ENCODE assay signal across 28 cellular contexts in genomic region chr4:3746701-3747581, GRCh38. TPM values are rescaled to one million over a fixed set of nuclear protein-coding genes. Genes with fewer than 3 reads are reported as not detected.
DNase-seq lines count a peak whose midpoint lies in the region; ATAC-seq, FAIRE-seq and TF ChIP-seq lines count a peak whose summit lies in the region.
"Had no signal": no experiment of that assay in that cellular context is flagged by ENCODE, and none has a peak within 500 bp of the region (broad histone marks: within the 10 kb centered on the region; RNA-seq: fewer than 3 reads in every experiment).

No MANE protein-coding gene starts in this region.

- peaks cover 17% of the 10 kb centered on the region for H3K27me3 Mint-ChIP-seq in endodermal cell (ENCODE audit: insufficient read depth)

- H3K9me3 Mint-ChIP-seq in endodermal cell: peaks cover 12% of the 10 kb centered on the region

- no peak for FAIRE-seq in K562 (lab: Jason Lieb, UNC)
- no peak for FAIRE-seq in urothelium cell line (lab: Jason Lieb, UNC)
- FAIRE-seq: bronchial epithelial cell had no signal

- H3K9ac ChIP-seq in K562 (ENCODE audit: insufficient read depth in 1 of 2, low read depth in 2 of 2, low read length in 2 of 2): no peak overlapping the region
- no peak overlapping the region for H3K9ac ChIP-seq in neural cell (ENCODE audit: low read length)
- no peak overlapping the region for H3K9ac ChIP-seq in endodermal cell (ENCODE audit: extremely low read depth, low read length, poor library complexity, severe bottlenecking)
- H3K9ac ChIP-seq: KMS-11 had no signal

- TF ChIP-seq CTCF in K562 (IDR thresholded peaks at IDR 0.05 in 2 of 3, conservative IDR thresholded peaks at IDR 0.05 in 1 of 3; ENCODE audit: insufficient read depth in 2 of 3, low read depth in 1 of 3, low read length in 3 of 3): no peak
- no peak for TF ChIP-seq CTCF in neural cell (IDR thresholded peaks at IDR 0.05; ENCODE audit: poor library complexity, severe bottlenecking)
- TF ChIP-seq CTCF in endodermal cell (conservative IDR thresholded peaks at IDR 0.05): no peak

- no peak for TF ChIP-seq RAD21 in K562 (CRISPR knock-in tag; conservative IDR thresholded peaks at IDR 0.05 in 1 of 2, IDR thresholded peaks at IDR 0.05 in 1 of 2)
- TF ChIP-seq RAD21 in neural cell (conservative IDR thresholded peaks at IDR 0.05): no peak

- H3K9me1 ChIP-seq in K562 (ENCODE audit: control insufficient read depth, insufficient read depth, low read length): no peaks in the 10 kb centered on the region

- TF ChIP-seq POLR2A in K562 (conservative IDR thresholded peaks at IDR 0.05): no peak

- intact Hi-C loops in K562 (cut with micrococcal nuclease): loop anchor here (5.0 kb wide), 1 partner anchor 130 kb away; no protein-coding TSS in a partner anchor

- H3K4me3 ChIP-seq in K562 (no peak overlapping the region), neural cell (ENCODE audit: low read length) (no peak overlapping the region), endodermal cell (ENCODE audit: low read length) (no peak overlapping the region)
- H3K4me3 ChIP-seq: gastroesophageal sphincter, left lung, psoas muscle, upper lobe of right lung had no signal

- 20% methylated on average over 15 of the region's 23 CpGs for WGBS in K562 (ENCODE audit: insufficient coverage, low coverage, missing lambda C conversion rate)
- 82 to 86% methylated on average over 6 to 18 of the region's 23 CpGs for WGBS in endodermal cell (ENCODE audit: insufficient coverage in 1 of 2, insufficient read length in 1 of 2), 2 experiments

- no peaks in the 10 kb centered on the region for H3K9me2 ChIP-seq in neural cell (ENCODE audit: insufficient read depth, low read length)

- in situ Hi-C loops in G401 (cut with HindIII; ENCODE audit: low sequenced_read_pairs): no loop called here
- in situ Hi-C loops in K562 (cut with MboI): no loop called here

- H3K79me2 ChIP-seq in K562 (ENCODE audit: control insufficient read depth, insufficient read depth, low read length) (no peaks in the 10 kb centered on the region), neural cell (replicated peaks; ENCODE audit: insufficient read depth, low read length) (no peaks in the 10 kb centered on the region)

- no peaks in the 10 kb centered on the region for H3F3A ChIP-seq in neural cell (ENCODE audit: insufficient read depth, low read length, poor library complexity, severe bottlenecking)

- BruUV-seq in K562 (replicated peaks; lab: Mats Ljungman, UMichigan): no TSS peak

- H3K27me3 ChIP-seq in K562 (ENCODE audit: control insufficient read depth in 2 of 2, insufficient read depth in 2 of 2, low read length in 2 of 2) (peaks cover 13 to 63% of the 10 kb centered on the region in 2 experiments), neural cell (ENCODE audit: insufficient read depth, low read depth, low read length) (peaks cover 4% of the 10 kb centered on the region), endodermal cell (ENCODE audit: control insufficient read depth, insufficient read depth, low read length, poor library complexity, severe bottlenecking) (peaks cover 3% of the 10 kb centered on the region)

- H3K9me3 ChIP-seq in K562 (replicated peaks; ENCODE audit: control insufficient read depth, insufficient read depth, low read depth, low read length) (peaks cover 2% of the 10 kb centered on the region; the same call in 1 of the 2 replicates), neural cell (ENCODE audit: low read length) (peaks cover 8% of the 10 kb centered on the region), endodermal cell (ENCODE audit: control insufficient read depth, low read length) (peaks cover 9% of the 10 kb centered on the region)
- H3K9me3 ChIP-seq: psoas muscle, upper lobe of right lung had no signal

- POLR2A ChIA-PET in K562 (lab: Yijun Ruan, JAX): interaction anchor here (1.0 kb wide), 1 partner anchor 40 kb away, joined by 3 read pairs; no protein-coding TSS in a partner anchor

- no peak overlapping the region for H3K27ac Mint-ChIP-seq in endodermal cell
- H3K27ac Mint-ChIP-seq: activated CD4-positive, alpha-beta T cell treated with anti-CD3 and anti-CD28 coated beads, Interleukin-2, amount 10 ng/mL, durations not matched to agents 24 days and 14 days; activated naive CD4-positive, alpha-beta T cell treated with anti-CD3 and anti-CD28 coated beads, Interleukin-2, amount 50 U/mL, for 24 hours; GM23338; T-cell; WTC11 had no signal

- H4K20me1 ChIP-seq in K562 (replicated peaks; ENCODE audit: control insufficient read depth, insufficient read depth, low read length): 0 out of 2 replicates have a peak, but pooled peaks cover 5% of the 10 kb centered on the region
- no peaks in the 10 kb centered on the region for H4K20me1 ChIP-seq in neural cell (ENCODE audit: insufficient read depth)

- no peaks in the 10 kb centered on the region for H3K36me3 ChIP-seq in K562 (ENCODE audit: control insufficient read depth, insufficient read depth, low read length)
- no peaks in the 10 kb centered on the region for H3K36me3 ChIP-seq in neural cell (ENCODE audit: insufficient read depth, low read length)
- no peaks in the 10 kb centered on the region for H3K36me3 ChIP-seq in endodermal cell (ENCODE audit: control insufficient read depth, insufficient read depth, low read length)
- H3K36me3 ChIP-seq: gastroesophageal sphincter, left lung, upper lobe of right lung had no signal

- ATAC-seq in K562: no peak
- ATAC-seq in GM19324 (IDR thresholded peaks at IDR 0.05; ENCODE audit: low FRiP score, unreplicated experiment): no peak
- no peak for ATAC-seq in HG03521 (IDR thresholded peaks at IDR 0.05; ENCODE audit: unreplicated experiment)
- ATAC-seq: gastroesophageal sphincter, left lung, psoas muscle, T-cell, upper lobe of right lung had no signal

- no peak overlapping the region for H3K4me2 ChIP-seq in K562 (ENCODE audit: insufficient read depth, low read length)
- H3K4me2 ChIP-seq in neural cell (ENCODE audit: low read length): no peak overlapping the region
- H3K4me2 ChIP-seq: KMS-11 had no signal

- no peak overlapping the region for H3K4me3 Mint-ChIP-seq in endodermal cell
- H3K4me3 Mint-ChIP-seq: activated CD4-positive, alpha-beta T cell treated with anti-CD3 and anti-CD28 coated beads, Interleukin-2, amount 10 ng/mL, durations not matched to agents 24 days and 14 days; activated naive CD4-positive, alpha-beta T cell treated with anti-CD3 and anti-CD28 coated beads, Interleukin-2, amount 50 U/mL, for 24 hours; GM23338; T-cell; WTC11 had no signal

- H3K27ac ChIP-seq in K562 (ENCODE audit: extremely low read depth, low read depth, low read length) (no peak overlapping the region), neural cell (ENCODE audit: low read length) (no peak overlapping the region), endodermal cell (ENCODE audit: low read depth, low read length) (no peak overlapping the region)
- H3K27ac ChIP-seq: gastroesophageal sphincter, KMS-11, left lung, psoas muscle, upper lobe of right lung had no signal

- TF ChIP-seq EP300 in K562 (IDR thresholded peaks at IDR 0.05; ENCODE audit: low read length): no peak
- TF ChIP-seq EP300 in neural cell (conservative IDR thresholded peaks at IDR 0.05; ENCODE audit: poor library complexity, severe bottlenecking): peak; percentile 92

- H3K36me3 Mint-ChIP-seq in endodermal cell (ENCODE audit: low read depth): no peaks in the 10 kb centered on the region
- H3K36me3 Mint-ChIP-seq: T-cell had no signal

- H3K4me1 Mint-ChIP-seq in endodermal cell: peaks cover 22% of the 10 kb centered on the region
- H3K4me1 Mint-ChIP-seq: activated CD4-positive, alpha-beta T cell treated with anti-CD3 and anti-CD28 coated beads, Interleukin-2, amount 10 ng/mL, durations not matched to agents 24 days and 14 days; activated naive CD4-positive, alpha-beta T cell treated with anti-CD3 and anti-CD28 coated beads, Interleukin-2, amount 50 U/mL, for 24 hours; T-cell had no signal

- CTCF ChIA-PET in K562 (lab: Yijun Ruan, JAX; ENCODE audit: low intra/inter-chr PET ratio): no interaction called here

- H3K4me1 ChIP-seq in K562 (replicated peaks in 1 of 2; ENCODE audit: control insufficient read depth in 2 of 2, insufficient read depth in 2 of 2, low read length in 2 of 2) (no peaks in the 10 kb centered on the region), endodermal cell (ENCODE audit: control insufficient read depth, insufficient read depth, low read length) (peaks cover 14% of the 10 kb centered on the region)
- H3K4me1 ChIP-seq: left lung, psoas muscle, upper lobe of right lung had no signal

- H2AFZ ChIP-seq in K562 (ENCODE audit: low read depth, low read length) (no peak overlapping the region), neural cell (ENCODE audit: low read depth, low read length) (no peak overlapping the region)
- H2AFZ ChIP-seq: GM23338 had no signal

- peak; percentile 77 for DNase-seq in G401 (ENCODE audit: low spot score)
- DNase-seq in HK-2 (ENCODE audit: unreplicated experiment): peak; percentile 14
- no peak for DNase-seq in K562 (ENCODE audit: extremely low read depth in 1 of 4, low spot score in 3 of 4)
- no peak for DNase-seq in urothelium cell line (ENCODE audit: low spot score)
- no peak for DNase-seq in endodermal cell
- DNase-seq: activated CD4-positive, alpha-beta T cell treated with anti-CD3 and anti-CD28 coated beads, Interleukin-2, amount 10 ng/mL, durations not matched to agents 24 days and 14 days; amygdala; COR-L47; DMS79; GF-D8; hippocampal formation; left lung; NCI-H2081; NCI-H524 treated with DMSO at 0.1 percent for 48 hours; nucleus accumbens; stimulated activated CD4-positive, alpha-beta T cell treated with anti-CD3 and anti-CD28 coated beads, Interleukin-4, amount 100 ng/mL, for 24 hours; upper lobe of right lung had no signal

RNA-seq across cellular contexts. Expression of gene ADRA2C, which starts 19.2 kb away (rescaled TPM):
- total RNA-seq in G401 (2014; rRNA removed; shearing (Covaris generic)): 7.9 and 11.7 TPM in 2 replicates
- total RNA-seq in K562 (2011; cell fraction: chromatin; rRNA removed; ENCODE audit: low replicate concordance): 0.32 and 1.0 TPM in 2 replicates
- total RNA-seq in K562 (2011; cell fraction: nucleolus; rRNA removed): 1.2 and 1.7 TPM in 2 replicates
- 0.88 TPM in 1 of 2 replicates, not detected in the other for total RNA-seq in K562 (2011; cell fraction: nucleoplasm; rRNA removed)
- total RNA-seq in K562 (2014; rRNA removed) (0.14 and 0.61 TPM in 2 replicates), K562 (2014; rRNA removed; fragmentation: Illumina TruSeq; extraction: Trizol) (0.11 and 0.13 TPM in 2 replicates), K562 (2015; rRNA removed; fragmentation: Illumina TruSeq; extraction: Trizol) (0.11 and 0.14 TPM in 2 replicates), K562 (2021) (0.33 and 0.54 TPM in 2 replicates), endodermal cell (10 to 100 TPM; 16.0 to 17.3 TPM)
- polyA plus RNA-seq in K562 (2011; rRNA removed) (0.21 and 0.42 TPM in 2 replicates), K562 (2014; fragmentation: Illumina TruSeq; extraction: Trizol) (0.06 TPM in 1 of 2 replicates, not detected in the other), K562 (2014; fragmentation: Nextera tagmentation; extraction: Ambion mirVana) (not detected), K562 (2014; rRNA removed) (0.43 and 0.58 TPM in 2 replicates), neural cell (3.0 TPM in 2 replicates)
- polyA plus RNA-seq in K562 (2011; cell fraction: cytosol; rRNA removed): 0.55 and 1.4 TPM in 2 replicates
- 0.77 and 0.88 TPM in 2 replicates for polyA plus RNA-seq in K562 (2011; cell fraction: nucleus; rRNA removed)
- polyA plus RNA-seq in K562 (2012): 0.17 and 0.69 TPM in 2 replicates
- 0.28 TPM in 1 of 2 replicates, not detected in the other for polyA minus RNA-seq in K562 (2011; rRNA and poly(A)+ RNA removed)
- 1.6 TPM in 1 of 2 replicates, not detected in the other for polyA minus RNA-seq in K562 (2011; cell fraction: cytosol; rRNA and poly(A)+ RNA removed)
- 0.81 and 1.1 TPM in 2 replicates for polyA minus RNA-seq in K562 (2011; cell fraction: nucleus; rRNA and poly(A)+ RNA removed)
- 4.5 and 5.4 TPM in 2 replicates for polyA minus RNA-seq in neural cell
- 6.2 TPM for polyA plus RNA-seq in endodermal cell (2013, experiment 1 of 2)
- polyA plus RNA-seq in endodermal cell (2013, experiment 2 of 2): 6.1 TPM
- total RNA-seq: activated CD4-positive, alpha-beta T cell treated with anti-CD3 and anti-CD28 coated beads, Interleukin-2, amount 10 ng/mL, durations not matched to agents 24 days and 14 days had no signal

Comparison
In these comparisons a context has a peak if more than half of its experiments do, and no peak if none do; other contexts are left out.
1. DNase-seq: peak in G401 (single experiment) and HK-2 (single experiment); none in K562 (0 of 4), urothelium cell line (single experiment) and endodermal cell (single experiment).